Comparison of ENCODE assay signal across 8 cellular contexts in genomic region chr17:8118769-8119574, GRCh38. TPM values are rescaled to one million over a fixed set of nuclear protein-coding genes. Genes with fewer than 3 reads are reported as not detected.
DNase-seq lines count a peak whose midpoint lies in the region; ATAC-seq, FAIRE-seq and TF ChIP-seq lines count a peak whose summit lies in the region.

No MANE protein-coding gene starts in this region.

- TF ChIP-seq CTCF in AG10803 (conservative IDR thresholded peaks at IDR 0.05; ENCODE audit: low read length) (peak; percentile 76), epithelial cell of proximal tubule (conservative IDR thresholded peaks at IDR 0.05; ENCODE audit: low read depth, low read length) (peak; percentile 81), mucosa of descending colon (IDR thresholded peaks at IDR 0.05) (peak; percentile 78)

- WGBS in HUES64 = under 1% methylated on average over 38 of the region's 38 CpGs

- intact Hi-C loops in mucosa of descending colon (cut with DNase I, micrococcal nuclease) = no loop called here

- H3K27me3 ChIP-seq in HUES64 (ENCODE audit: insufficient read depth, low read length) = peaks cover 71% of the 10 kb centered on the region

- DNase-seq in AG10803 (ENCODE audit: low read depth) = peak; percentile 78
- DNase-seq in GM19239 (ENCODE audit: insufficient read length, low spot score) = no peak
- DNase-seq in activated T-cell treated with anti-CD3 and anti-CD28 coated beads, Interleukin-2, amount 50 U/mL, for 1 hour = peak; percentile 88
- no peak for DNase-seq in epithelial cell of proximal tubule (ENCODE audit: low read depth)
- DNase-seq in mucosa of descending colon = peak; percentile 90 to 94 (median 91)
- peak; percentile 79 to 81 for DNase-seq in stimulated activated CD8-positive, alpha-beta memory T cell treated with anti-CD3 and anti-CD28 coated beads, Interleukin-2, amount 100 ng/mL, for 48 hours (ENCODE audit: low read depth in 2 of 2)

- peak; percentile 78 for ATAC-seq in mucosa of descending colon

- H3K4me1 ChIP-seq in HUES64 (ENCODE audit: insufficient read depth, low read length) = peaks cover 3% of the 10 kb centered on the region; the same call in 1 of the 2 replicates
- peaks cover 48% of the 10 kb centered on the region for H3K4me1 ChIP-seq in mucosa of descending colon (ENCODE audit: low read depth)

- no peak overlapping the region for H3K9ac ChIP-seq in HUES64 (ENCODE audit: low read depth, low read length)

- no peak overlapping the region for H3K27ac ChIP-seq in HUES64 (ENCODE audit: low read depth, low read length)

- no peaks in the 10 kb centered on the region for H3K36me3 ChIP-seq in HUES64 (ENCODE audit: insufficient read depth, low read length)
- no peaks in the 10 kb centered on the region for H3K36me3 ChIP-seq in mucosa of descending colon (ENCODE audit: low read depth)

- no peaks in the 10 kb centered on the region for H3K9me3 ChIP-seq in HUES64 (ENCODE audit: insufficient read depth, low read depth, low read length)
- H3K9me3 ChIP-seq in mucosa of descending colon = no peaks in the 10 kb centered on the region

- FAIRE-seq in GM19239 (lab: Jason Lieb, UNC) = peak; percentile 87

- H3K4me3 ChIP-seq in AG10803 (ENCODE audit: low read length) (peak overlapping the region; percentile 68), HUES64 (ENCODE audit: low read length) (peak overlapping the region; percentile 76), epithelial cell of proximal tubule (ENCODE audit: low read depth, low read length) (peak overlapping the region; percentile 68), mucosa of descending colon (no peak overlapping the region)

TF ChIP-seq in PFSK-1, 5 proteins besides CTCF, POLR2A, EP300 and RAD21:
- TF ChIP-seq REST (IDR thresholded peaks at IDR 0.05; ENCODE audit: insufficient read depth in 1 of 2, low read depth in 2 of 2, low read length in 2 of 2) = 0 out of 4 replicates have a peak, but pooled peaks of 1 of the 2 experiments have one; percentile 38
- peak; percentile 76; the same call in 1 of the 2 replicates for TF ChIP-seq SIN3A (IDR thresholded peaks at IDR 0.05; ENCODE audit: borderline replicate concordance, insufficient read depth, low read length)
- TF ChIP-seq POLR2AphosphoS5 (IDR thresholded peaks at IDR 0.05; ENCODE audit: low read depth, low read length) = no peak
- TF ChIP-seq TAF1 (IDR thresholded peaks at IDR 0.05; ENCODE audit: borderline replicate concordance, insufficient read depth, low read length) = no peak
- no peak for TF ChIP-seq FOXP2 (optimal IDR thresholded peaks at IDR 0.05; ENCODE audit: borderline replicate concordance, extremely low read depth, extremely low read length, insufficient read depth)

RNA-seq across cellular contexts. Expression of gene ALOXE3, which starts 0.7 kb away (rescaled TPM):
- not detected for polyA plus RNA-seq in HUES64 (2013, experiment 1 of 2)
- not detected for polyA plus RNA-seq in HUES64 (2013, experiment 2 of 2)
- polyA plus RNA-seq in PFSK-1 (2012; ENCODE audit: insufficient read length, low read depth) = 0.93 TPM
- total RNA-seq in epithelial cell of proximal tubule = 0.36 TPM in 1 of 2 replicates, not detected in the other
- not detected for total RNA-seq in mucosa of descending colon

RNA-seq across cellular contexts. Expression of gene HES7, which starts 4.9 kb away (rescaled TPM):
- polyA plus RNA-seq in HUES64 (2013, experiment 1 of 2) = 0.85 TPM
- 0.89 TPM for polyA plus RNA-seq in HUES64 (2013, experiment 2 of 2)
- 26.6 TPM for polyA plus RNA-seq in PFSK-1 (2012; ENCODE audit: insufficient read length, low read depth)
- total RNA-seq in epithelial cell of proximal tubule (0.35 TPM in 1 of 2 replicates, not detected in the other), mucosa of descending colon (under 1 TPM in 1 of 3 donors, not detected in 2; 0.28 TPM)

RNA-seq across cellular contexts. Expression of gene ALOX12B, which starts 31.5 kb away (rescaled TPM):
- not detected for polyA plus RNA-seq in HUES64 (2013, experiment 1 of 2)
- polyA plus RNA-seq in HUES64 (2013, experiment 2 of 2) = not detected
- 0.72 TPM for polyA plus RNA-seq in PFSK-1 (2012; ENCODE audit: insufficient read length, low read depth)
- 0.35 TPM in 1 of 2 replicates, not detected in the other for total RNA-seq in epithelial cell of proximal tubule
- total RNA-seq in mucosa of descending colon = under 1 TPM; 0.25 to 0.65 (median 0.49) TPM

RNA-seq across cellular contexts. Expression of gene PER1, which starts 33.2 kb away (rescaled TPM):
- polyA plus RNA-seq in HUES64 (2013, experiment 1 of 2) = 14.0 TPM
- 18.1 TPM for polyA plus RNA-seq in HUES64 (2013, experiment 2 of 2)
- 90.4 TPM for polyA plus RNA-seq in PFSK-1 (2012; ENCODE audit: insufficient read length, low read depth)
- total RNA-seq in epithelial cell of proximal tubule (13.1 and 17.1 TPM in 2 replicates), mucosa of descending colon (100 to 1,000 TPM in 1 of 3 donors, 10 to 100 TPM in 2; 14.9 to 185 (median 84.0) TPM)

RNA-seq across cellular contexts. Expression of gene VAMP2, which starts 43.8 kb away (rescaled TPM):
- polyA plus RNA-seq in HUES64 (2013, experiment 1 of 2) = 14.3 TPM
- 18.9 TPM for polyA plus RNA-seq in HUES64 (2013, experiment 2 of 2)
- 31.6 TPM for polyA plus RNA-seq in PFSK-1 (2012; ENCODE audit: insufficient read length, low read depth)
- 2.1 and 7.0 TPM in 2 replicates for total RNA-seq in epithelial cell of proximal tubule
- total RNA-seq in mucosa of descending colon = 10 to 100 TPM; 56.4 to 77.2 (median 62.8) TPM

Comparison
In these comparisons a context has a peak if more than half of its experiments do, and no peak if none do; other contexts are left out.
1. DNase-seq: peak in AG10803 (single experiment), activated T-cell treated with anti-CD3 and anti-CD28 coated beads, Interleukin-2, amount 50 U/mL, for 1 hour (single experiment), mucosa of descending colon (3 of 3) and stimulated activated CD8-positive, alpha-beta memory T cell treated with anti-CD3 and anti-CD28 coated beads, Interleukin-2, amount 100 ng/mL, for 48 hours (2 of 2); none in GM19239 (single experiment) and epithelial cell of proximal tubule (single experiment).
2. Peak in every context shown above with its lines, with median percentiles within 50 percentile points of each other: CTCF ChIP-seq.